ENCODE assay signal across 36 cellular contexts in the genomic region with DNA sequence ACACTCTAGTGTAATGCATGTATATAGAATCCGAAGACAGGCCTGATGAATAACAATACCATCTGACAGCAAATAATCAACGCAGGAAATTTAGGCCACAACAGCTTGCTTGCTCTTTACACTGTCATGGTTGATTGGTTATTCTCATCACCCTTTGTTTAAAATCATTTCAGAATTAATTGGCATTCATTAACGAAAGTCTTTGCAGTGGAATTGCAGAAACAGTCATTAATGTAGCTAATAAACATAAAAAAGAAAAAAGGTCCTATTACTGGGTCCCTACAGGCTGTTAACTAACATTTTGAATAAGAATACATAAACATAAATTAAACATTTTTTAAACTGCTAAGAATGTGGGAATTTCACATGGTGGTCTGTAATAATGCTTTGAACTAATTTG.
"Had no signal": no experiment of that assay in that cellular context is flagged by ENCODE, and none has a peak within 500 bp of the region (broad histone marks: within the 10 kb centered on the region; RNA-seq: fewer than 3 reads in every experiment).

No MANE protein-coding gene starts in this region.

- H3K27ac ChIP-seq: adrenal gland, PC-9, RWPE1, WERI-Rb-1 had no signal

- H3K9me3 ChIP-seq: adrenal gland, MG63 had no signal

- H3K4me2 ChIP-seq: PC-9 had no signal

- H3K4me1 Mint-ChIP-seq: activated CD4-positive, alpha-beta T cell treated with anti-CD3 and anti-CD28 coated beads, Interleukin-2, amount 10 ng/mL, durations not matched to agents 7 days and 5 days had no signal

- H3K4me3 ChIP-seq: adrenal gland, MG63, PC-9 had no signal

- ATAC-seq: activated naive CD4-positive, alpha-beta T cell treated with anti-CD3 and anti-CD28 coated beads, Interleukin-2, amount 50 U/mL, for 72 hours; activated T-cell treated with anti-CD3 and anti-CD28 coated beads, Interleukin-2, amount 50 U/mL, for 4 hours; Right ventricle myocardium inferior; SK-N-SH treated with all-trans-retinoic acid at 6 μM for 48 hours had no signal

- FAIRE-seq: bronchial epithelial cell, RCC 7860 had no signal

- H3K27ac Mint-ChIP-seq: activated CD4-positive, alpha-beta memory T cell treated with anti-CD3 and anti-CD28 coated beads for 36 hours; activated CD4-positive, alpha-beta T cell treated with anti-CD3 and anti-CD28 coated beads, Interleukin-2, amount 10 ng/mL, durations not matched to agents 7 days and 5 days; activated naive CD4-positive, alpha-beta T cell treated with anti-CD3 and anti-CD28 coated beads for 36 hours; activated naive CD4-positive, alpha-beta T cell treated with anti-CD3 and anti-CD28 coated beads, Interleukin-2, amount 50 U/mL, for 72 hours; activated T-helper 1 cell treated with anti-CD3 and anti-CD28 coated beads, Interleukin-12 subunit alpha, Interleukin-12 subunit beta, Interleukin-2, Interleukin-4 antibody, amounts not matched to agents 30 ng/mL and 10 ng/mL and 1 ng/mL, durations not matched to agents 14 hours and 24 hours and 36 hours had no signal

- H3K36me3 Mint-ChIP-seq: activated CD4-positive, alpha-beta memory T cell treated with anti-CD3 and anti-CD28 coated beads for 36 hours; activated naive CD4-positive, alpha-beta T cell treated with anti-CD3 and anti-CD28 coated beads, Interleukin-2, amount 50 U/mL, for 72 hours; brain had no signal

- H3K4me1 ChIP-seq: adrenal gland had no signal

- H2AFZ ChIP-seq: PC-9 had no signal

- DNase-seq: activated CD4-positive, alpha-beta memory T cell treated with anti-CD3 and anti-CD28 coated beads for 36 hours; activated CD4-positive, alpha-beta T cell treated with anti-CD3 and anti-CD28 coated beads, Interleukin-2, amount 10 ng/mL, durations not matched to agents 7 days and 5 days; activated CD8-positive, alpha-beta memory T cell treated with anti-CD3 and anti-CD28 coated beads, Interleukin-2, amount 50 U/mL, for 4 hours; activated gamma-delta T cell treated with Interleukin-2 at 50 U/mL for 16 hours; activated naive CD4-positive, alpha-beta T cell treated with anti-CD3 and anti-CD28 coated beads for 36 hours; activated T-cell treated with anti-CD3 and anti-CD28 coated beads for 4 hours; activated T-cell treated with anti-CD3 and anti-CD28 coated beads, Interleukin-2, amount 50 U/mL, for 4 hours; adrenal gland; caudate nucleus; cerebellar nuclear complex; Kasumi-1; KBM-7; MG63; NCI-H1048; NCI-H1417; NCI-H146; NCI-H1930; NCI-H510A; NCI-H526; NCI-H748 treated with DMSO at 0.1 percent for 48 hours; NK-92 treated with Interleukin-12 subunit alpha and Interleukin-12 subunit beta, amount 100 ng/mL, for 24 hours; PC-9; SIG-M5; SW 1271; T-helper 1 cell; T-helper 2 cell; T-helper 9 cell; WERI-Rb-1 had no signal

- H3K27me3 ChIP-seq: adrenal gland, MG63 had no signal

- H3K9me3 Mint-ChIP-seq: activated CD4-positive, alpha-beta memory T cell treated with anti-CD3 and anti-CD28 coated beads for 36 hours; activated naive CD4-positive, alpha-beta T cell treated with anti-CD3 and anti-CD28 coated beads for 36 hours; activated naive CD4-positive, alpha-beta T cell treated with anti-CD3 and anti-CD28 coated beads, Interleukin-2, amount 50 U/mL, for 72 hours; activated T-cell treated with anti-CD3 and anti-CD28 coated beads, Interleukin-2, amount 50 U/mL, for 4 hours had no signal

- H3K4me3 Mint-ChIP-seq: activated CD4-positive, alpha-beta memory T cell treated with anti-CD3 and anti-CD28 coated beads for 36 hours; activated CD4-positive, alpha-beta T cell treated with anti-CD3 and anti-CD28 coated beads, Interleukin-2, amount 10 ng/mL, durations not matched to agents 7 days and 5 days; activated naive CD4-positive, alpha-beta T cell treated with anti-CD3 and anti-CD28 coated beads for 36 hours; activated T-cell treated with anti-CD3 and anti-CD28 coated beads, Interleukin-2, amount 50 U/mL, for 4 hours; activated T-helper 1 cell treated with anti-CD3 and anti-CD28 coated beads, Interleukin-12 subunit alpha, Interleukin-12 subunit beta, Interleukin-2, Interleukin-4 antibody, amounts not matched to agents 30 ng/mL and 10 ng/mL and 1 ng/mL, durations not matched to agents 14 hours and 24 hours and 36 hours; brain had no signal

- H3K36me3 ChIP-seq: adrenal gland, MG63, WERI-Rb-1 had no signal
